ENCODE assay signal across 1 cellular context in the genomic region with DNA sequence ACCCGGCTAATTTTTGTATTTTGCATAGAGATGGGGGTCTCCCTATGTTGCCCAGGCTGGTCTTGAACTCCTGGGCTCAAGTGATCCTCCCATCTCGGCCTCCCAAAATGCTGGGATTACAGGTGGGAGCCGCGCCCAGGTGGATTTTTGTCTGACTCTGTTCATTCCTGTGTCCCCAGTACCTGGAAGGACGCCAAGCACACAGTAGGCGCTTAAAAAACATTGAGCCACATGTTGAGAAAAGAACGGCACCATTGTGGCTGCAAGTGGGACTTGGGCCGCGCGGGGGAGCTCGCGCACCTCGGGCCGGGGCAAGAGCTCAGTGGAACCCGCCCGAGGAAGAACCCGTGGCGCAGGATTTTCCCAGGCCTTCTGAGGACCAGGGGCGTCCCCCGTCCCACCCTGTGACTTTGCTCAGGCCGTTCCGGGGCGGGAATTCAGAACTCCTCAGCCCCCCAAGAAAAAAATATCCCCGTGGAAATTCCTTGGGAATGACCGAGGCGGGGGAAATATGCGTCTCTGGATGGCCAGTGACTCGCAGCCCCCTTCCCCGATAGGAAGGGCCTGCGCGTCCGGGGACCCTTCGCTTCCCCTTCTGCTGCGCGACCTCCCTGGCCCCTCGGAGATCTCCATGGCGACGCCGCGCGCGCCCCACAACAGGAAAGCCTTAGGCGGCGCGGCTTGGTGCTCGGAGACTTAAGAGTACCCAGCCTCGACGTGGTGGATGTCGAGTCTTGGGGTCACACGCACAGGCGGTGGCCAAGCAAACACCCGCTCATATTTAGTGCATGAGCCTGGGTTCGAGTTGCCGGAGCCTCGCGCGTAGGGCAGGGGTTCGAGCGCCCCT.
A peak's percentile ranks its signal among the peaks of the same experiment; 100 is the strongest.
TF ChIP-seq lines count a peak whose summit lies in the region.

No MANE protein-coding gene starts in this region.

TF ChIP-seq in A549, 52 proteins besides CTCF, POLR2A, EP300 and RAD21:
- TF ChIP-seq MAZ (IDR thresholded peaks at IDR 0.05; ENCODE audit: borderline replicate concordance, low read depth, low read length) (no peak), POLR2AphosphoS2 (conservative IDR thresholded peaks at IDR 0.05; ENCODE audit: low read length) (no peak), REST (IDR thresholded peaks at IDR 0.05) (no peak), SMC3 (IDR thresholded peaks at IDR 0.05) (peak; percentile 88), NR3C1 (IDR thresholded peaks at IDR 0.05) (no peak), HOXB13 (CRISPR knock-in tag; IDR thresholded peaks at IDR 0.05; ENCODE audit: low read depth) (no peak)
